ENCODE assay signal across 16 cellular contexts in genomic region chr7:128497405-128497804, GRCh38. TPM values are rescaled to one million over a fixed set of nuclear protein-coding genes. Genes with fewer than 3 reads are reported as not detected.
DNase-seq lines count a peak whose midpoint lies in the region; ATAC-seq and TF ChIP-seq lines count a peak whose summit lies in the region.
"Had no signal": no experiment of that assay in that cellular context is flagged by ENCODE, and none has a peak within 500 bp of the region (broad histone marks: within the 10 kb centered on the region; RNA-seq: fewer than 3 reads in every experiment).

No MANE protein-coding gene starts in this region.

- no peak overlapping the region for H3K4me3 ChIP-seq in WERI-Rb-1 (ENCODE audit: low read depth, low read length)
- H3K4me3 ChIP-seq: GM23338, HAP-1 had no signal

- peaks cover 27% of the 10 kb centered on the region for H3K36me3 Mint-ChIP-seq in endothelial cell (ENCODE audit: low read depth, unreplicated experiment)

- intact Hi-C loops in posterior vena cava (cut with DNase I): no loop called here
- intact Hi-C loops in left cardiac atrium (cut with DNase I): no loop called here

- peaks cover 16% of the 10 kb centered on the region; the same call in 1 of the 2 replicates for H3K36me3 ChIP-seq in WERI-Rb-1

- no peak overlapping the region for H3K27ac Mint-ChIP-seq in endothelial cell (ENCODE audit: unreplicated experiment)
- H3K27ac Mint-ChIP-seq: GM23338, HFFc6 had no signal

- H3K27ac ChIP-seq in WERI-Rb-1: peak overlapping the region; percentile 67

- TF ChIP-seq CTCF in WERI-Rb-1 (IDR thresholded peaks at IDR 0.05; ENCODE audit: low read depth, low read length) (no peak), endothelial cell (IDR thresholded peaks at IDR 0.05; ENCODE audit: unreplicated experiment) (no peak)

- H3K27me3 Mint-ChIP-seq in endothelial cell (ENCODE audit: unreplicated experiment): peaks cover 2% of the 10 kb centered on the region
- H3K27me3 Mint-ChIP-seq: CD4-positive, alpha-beta memory T cell had no signal

- H3K9me3 Mint-ChIP-seq in endothelial cell (ENCODE audit: unreplicated experiment): no peaks in the 10 kb centered on the region
- H3K9me3 Mint-ChIP-seq: CD4-positive, alpha-beta memory T cell; GM23338; HFFc6 had no signal

- DNase-seq in WERI-Rb-1 (no peak), endothelial cell (ENCODE audit: low spot score) (no peak), posterior vena cava (ENCODE audit: low spot score) (peak; percentile 69), iPS-NIHi7 (ENCODE audit: extremely low spot score) (no peak), left cardiac atrium (no peak)
- DNase-seq: C1 segment of cervical spinal cord; Calu3; CD4-positive, alpha-beta memory T cell; COR-L47; DMS53; DMS79 treated with DMSO at 0.1 percent for 48 hours; GF-D8; HFFc6 had no signal

- peak overlapping the region; percentile 57 for H3K4me3 Mint-ChIP-seq in endothelial cell (ENCODE audit: unreplicated experiment)
- H3K4me3 Mint-ChIP-seq: CD4-positive, alpha-beta memory T cell; GM23338; HFFc6 had no signal

- ATAC-seq in HG03442 (IDR thresholded peaks at IDR 0.05; ENCODE audit: unreplicated experiment): no peak
- no peak for ATAC-seq in left cardiac atrium
- ATAC-seq: GM23338 had no signal

- H3K9me3 ChIP-seq in WERI-Rb-1 (ENCODE audit: severe bottlenecking): no peaks in the 10 kb centered on the region
- H3K9me3 ChIP-seq: HAP-1 had no signal

- no peaks in the 10 kb centered on the region for H3K4me1 Mint-ChIP-seq in endothelial cell (ENCODE audit: unreplicated experiment)
- H3K4me1 Mint-ChIP-seq: CD4-positive, alpha-beta memory T cell; GM23338 had no signal

- H3K27me3 ChIP-seq in WERI-Rb-1 (ENCODE audit: insufficient read depth, low read depth, severe bottlenecking): no peaks in the 10 kb centered on the region

RNA-seq across cellular contexts. Expression of gene METTL2B, which starts 20.9 kb away (rescaled TPM):
- 26.9 TPM for total RNA-seq in endothelial cell (ENCODE audit: unreplicated experiment)
- 10 to 100 TPM; 22.0 to 23.6 TPM for total RNA-seq in posterior vena cava
- total RNA-seq in left cardiac atrium: 10 to 100 TPM; 17.2 to 19.3 TPM

RNA-seq across cellular contexts. Expression of gene HILPDA, which starts 41.7 kb away (rescaled TPM):
- 13.1 TPM for total RNA-seq in endothelial cell (ENCODE audit: unreplicated experiment)
- 10 to 100 TPM; 12.8 to 18.1 TPM for total RNA-seq in posterior vena cava
- 10 to 100 TPM in 1 of 2 donors, 1 to 10 TPM in 1; 9.7 to 15.2 TPM for total RNA-seq in left cardiac atrium
